Comparison of ENCODE assay signal across 19 cellular contexts in the genomic region with DNA sequence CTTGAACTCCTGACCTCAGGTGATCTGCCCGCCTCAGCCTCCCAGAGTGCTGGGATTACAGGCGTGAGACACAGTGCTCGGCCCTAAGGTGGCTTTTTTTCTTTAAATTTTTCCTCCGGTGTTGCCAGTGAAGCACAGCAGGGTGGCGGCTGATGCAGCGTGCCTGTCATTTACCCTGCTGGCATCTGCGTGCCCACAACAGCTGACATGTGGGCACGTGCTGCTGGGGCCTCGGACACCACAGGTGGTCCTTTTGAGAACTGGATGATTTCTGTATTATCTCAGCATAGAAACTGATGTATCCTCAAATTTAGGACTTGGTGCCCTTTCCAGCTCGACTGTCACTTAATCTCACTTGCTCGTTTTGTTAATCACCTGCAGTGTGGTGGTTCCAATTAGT. TPM values are rescaled to one million over a fixed set of nuclear protein-coding genes. Genes with fewer than 3 reads are reported as not detected.
"Had no signal": no experiment of that assay in that cellular context is flagged by ENCODE, and none has a peak within 500 bp of the region (broad histone marks: within the 10 kb centered on the region; RNA-seq: fewer than 3 reads in every experiment).

No MANE protein-coding gene starts in this region.

- H3K4me1 Mint-ChIP-seq: neural crest cell; stimulated activated memory B cell treated with anti-CD40 and anti-IgM and Interleukin-4, amounts not matched to agents 10 μg/mL and 1 μg/mL and 100 μg/mL, for 72 hours had no signal

- H3K9me3 Mint-ChIP-seq: naive thymus-derived CD8-positive, alpha-beta T cell; neural crest cell; stimulated activated memory B cell treated with anti-CD40 and anti-IgM and Interleukin-4, amounts not matched to agents 10 μg/mL and 1 μg/mL and 100 μg/mL, for 72 hours had no signal

- H3K27me3 Mint-ChIP-seq: naive thymus-derived CD8-positive, alpha-beta T cell; stimulated activated memory B cell treated with anti-CD40 and anti-IgM and Interleukin-4, amounts not matched to agents 10 μg/mL and 1 μg/mL and 100 μg/mL, for 72 hours had no signal

- H3K4me1 ChIP-seq: transverse colon had no signal

- H3K27ac ChIP-seq: coronary artery, hepatocyte, ovary, stomach, thoracic aorta, transverse colon had no signal

- H3K4me2 ChIP-seq: hepatocyte had no signal

- H3K79me2 ChIP-seq: hepatocyte had no signal

- DNase-seq: dorsolateral prefrontal cortex; effector CD8-positive, alpha-beta T cell; foreskin melanocyte; head of caudate nucleus; left colon; naive thymus-derived CD8-positive, alpha-beta T cell; nucleus accumbens; ovary; right cardiac atrium; stimulated activated CD4-positive, alpha-beta T cell treated with anti-CD3 and anti-CD28 coated beads, Interleukin-4, amount 100 ng/mL, for 24 hours; stomach; transverse colon had no signal

- H3K27me3 ChIP-seq: dorsolateral prefrontal cortex, hepatocyte, ovary, stomach, transverse colon had no signal

- H3K9me3 ChIP-seq: ovary, stomach, thoracic aorta, transverse colon had no signal

- H3K27ac Mint-ChIP-seq: stimulated activated memory B cell treated with anti-CD40 and anti-IgM and Interleukin-4, amounts not matched to agents 10 μg/mL and 1 μg/mL and 100 μg/mL, for 72 hours had no signal

- H3K4me3 Mint-ChIP-seq: naive thymus-derived CD8-positive, alpha-beta T cell; neural crest cell; stimulated activated memory B cell treated with anti-CD40 and anti-IgM and Interleukin-4, amounts not matched to agents 10 μg/mL and 1 μg/mL and 100 μg/mL, for 72 hours had no signal

- ATAC-seq: left colon; naive thymus-derived CD8-positive, alpha-beta T cell; right cardiac atrium; stimulated activated memory B cell treated with anti-CD40 and anti-IgM and Interleukin-4, amounts not matched to agents 10 μg/mL and 1 μg/mL and 100 μg/mL, for 72 hours had no signal

- H3K4me3 ChIP-seq: coronary artery, dorsolateral prefrontal cortex, hepatocyte, ovary, stomach, thoracic aorta, transverse colon had no signal

- H2AFZ ChIP-seq: hepatocyte had no signal

- H3K36me3 ChIP-seq: ovary had no signal

RNA-seq across cellular contexts. Expression of a gene that starts 31.2 kb away (rescaled TPM):
- total RNA-seq: kidney epithelial cell, neural crest cell, stomach, thoracic aorta, transverse colon, urinary bladder had no signal
